11 cellular contexts compared by ENCODE assay signal in genomic region chr18:35974181-35974580, GRCh38.
DNase-seq lines count a peak whose midpoint lies in the region; ATAC-seq, FAIRE-seq and TF ChIP-seq lines count a peak whose summit lies in the region.
"Had no signal": no experiment of that assay in that cellular context is flagged by ENCODE, and none has a peak within 500 bp of the region (broad histone marks: within the 10 kb centered on the region; RNA-seq: fewer than 3 reads in every experiment).

No MANE protein-coding gene starts in this region.

- H3K9ac ChIP-seq in MM.1S (ENCODE audit: low read length), result no peak overlapping the region
- H3K9ac ChIP-seq in K562 (ENCODE audit: insufficient read depth in 1 of 2, low read depth in 2 of 2, low read length in 2 of 2), result no peak overlapping the region
- H3K9ac ChIP-seq in neural cell (ENCODE audit: low read length), result no peak overlapping the region

- H3K9me3 ChIP-seq in MM.1S (replicated peaks; ENCODE audit: insufficient read depth, low read length), result no peaks in the 10 kb centered on the region
- no peaks in the 10 kb centered on the region for H3K9me3 ChIP-seq in K562 (replicated peaks; ENCODE audit: control insufficient read depth, insufficient read depth, low read depth, low read length)
- no peaks in the 10 kb centered on the region for H3K9me3 ChIP-seq in neural cell (ENCODE audit: low read length)
- H3K9me3 ChIP-seq: gastrocnemius medialis had no signal

- TF ChIP-seq POLR2A in K562 (conservative IDR thresholded peaks at IDR 0.05), result no peak

- no peaks in the 10 kb centered on the region for H3K27me3 ChIP-seq in MM.1S (replicated peaks; ENCODE audit: insufficient read depth, low read length)
- no peaks in the 10 kb centered on the region for H3K27me3 ChIP-seq in K562 (ENCODE audit: control insufficient read depth in 2 of 2, insufficient read depth in 2 of 2, low read length in 2 of 2)
- H3K27me3 ChIP-seq in neural cell (ENCODE audit: insufficient read depth, low read depth, low read length), result no peaks in the 10 kb centered on the region
- H3K27me3 ChIP-seq: gastrocnemius medialis had no signal

- peaks cover 44% of the 10 kb centered on the region for H3K36me3 Mint-ChIP-seq in Calu3 (ENCODE audit: insufficient read depth, unreplicated experiment)

- peaks cover 12% of the 10 kb centered on the region for H3K4me1 Mint-ChIP-seq in Calu3 (ENCODE audit: low read depth, unreplicated experiment)

- H3K27ac Mint-ChIP-seq in Calu3 (ENCODE audit: unreplicated experiment), result peak overlapping the region; percentile 17

- intact Hi-C loops in Calu3 (cut with micrococcal nuclease; ENCODE audit: unreplicated experiment) (no loop called here), K562 (cut with micrococcal nuclease) (no loop called here)

- in situ Hi-C loops in K562 (cut with MboI), result no loop called here

- H3K4me1 ChIP-seq in MM.1S (ENCODE audit: low read length) (peaks cover 15% of the 10 kb centered on the region), K562 (replicated peaks in 1 of 2; ENCODE audit: control insufficient read depth in 2 of 2, insufficient read depth in 2 of 2, low read length in 2 of 2) (peaks cover 11 to 13% of the 10 kb centered on the region in 2 experiments; a peak in 2 of 5 replicates)

- H3K9me2 ChIP-seq in MM.1S (replicated peaks; ENCODE audit: insufficient read depth, low read length), result no peaks in the 10 kb centered on the region
- no peaks in the 10 kb centered on the region for H3K9me2 ChIP-seq in neural cell (ENCODE audit: insufficient read depth, low read length)

- H3K4me2 ChIP-seq in MM.1S (ENCODE audit: low read depth, low read length) (peak overlapping the region; percentile 71; the same call in 1 of the 2 replicates), K562 (ENCODE audit: insufficient read depth, low read length) (0 out of 2 replicates have a peak overlapping the region, but pooled peaks have one; percentile 91), neural cell (ENCODE audit: low read length) (no peak overlapping the region)

- H4K20me1 ChIP-seq in MM.1S (ENCODE audit: insufficient read depth, low read length) (no peaks in the 10 kb centered on the region), K562 (replicated peaks; ENCODE audit: control insufficient read depth, insufficient read depth, low read length) (no peaks in the 10 kb centered on the region), neural cell (ENCODE audit: insufficient read depth) (no peaks in the 10 kb centered on the region)

- no peaks in the 10 kb centered on the region for H3K9me1 ChIP-seq in K562 (ENCODE audit: control insufficient read depth, insufficient read depth, low read length)

- H3K36me3 ChIP-seq in MM.1S (replicated peaks; ENCODE audit: insufficient read depth, low read length) (peaks cover 12% of the 10 kb centered on the region; the same call in 1 of the 2 replicates), K562 (ENCODE audit: control insufficient read depth, insufficient read depth, low read length) (peaks cover 56% of the 10 kb centered on the region), neural cell (ENCODE audit: insufficient read depth, low read length) (peaks cover 14% of the 10 kb centered on the region)

- TF ChIP-seq EP300 in K562 (IDR thresholded peaks at IDR 0.05; ENCODE audit: low read length), result no peak
- no peak for TF ChIP-seq EP300 in neural cell (conservative IDR thresholded peaks at IDR 0.05; ENCODE audit: poor library complexity, severe bottlenecking)

- peaks cover 14% of the 10 kb centered on the region; the same call in 1 of the 2 replicates for H3F3A ChIP-seq in MM.1S (ENCODE audit: insufficient read depth, low read length)
- no peaks in the 10 kb centered on the region for H3F3A ChIP-seq in neural cell (ENCODE audit: insufficient read depth, low read length, poor library complexity, severe bottlenecking)

- H3K27me3 Mint-ChIP-seq in Calu3 (ENCODE audit: unreplicated experiment), result no peaks in the 10 kb centered on the region

- H3K4me3 Mint-ChIP-seq in Calu3 (ENCODE audit: low read depth, unreplicated experiment), result peak overlapping the region; percentile 87

- TF ChIP-seq CTCF in Calu3 (IDR thresholded peaks at IDR 0.05; ENCODE audit: unreplicated experiment) (no peak), MM.1S (IDR thresholded peaks at IDR 0.05; ENCODE audit: low read length) (no peak), K562 (IDR thresholded peaks at IDR 0.05 in 2 of 3, conservative IDR thresholded peaks at IDR 0.05 in 1 of 3; ENCODE audit: insufficient read depth in 2 of 3, low read depth in 1 of 3, low read length in 3 of 3) (no peak), neural cell (IDR thresholded peaks at IDR 0.05; ENCODE audit: poor library complexity, severe bottlenecking) (no peak)

- TF ChIP-seq RAD21 in K562 (CRISPR knock-in tag; conservative IDR thresholded peaks at IDR 0.05 in 1 of 2, IDR thresholded peaks at IDR 0.05 in 1 of 2), result no peak
- no peak for TF ChIP-seq RAD21 in neural cell (conservative IDR thresholded peaks at IDR 0.05)

- H3K79me2 ChIP-seq in MM.1S (ENCODE audit: low read length) (peaks cover 35% of the 10 kb centered on the region), K562 (ENCODE audit: control insufficient read depth, insufficient read depth, low read length) (peaks cover 28% of the 10 kb centered on the region), neural cell (replicated peaks; ENCODE audit: insufficient read depth, low read length) (peaks cover 21% of the 10 kb centered on the region)

- no peak for DNase-seq in Calu3
- DNase-seq in MM.1S, result no peak
- no peak for DNase-seq in K562 (ENCODE audit: extremely low read depth in 1 of 4, low spot score in 3 of 4)
- DNase-seq in activated CD4-positive, CD25-positive, alpha-beta regulatory T cell (lab: John Stamatoyannopoulos, UW), result no peak
- DNase-seq in HK-2 (ENCODE audit: unreplicated experiment), result no peak
- no peak for DNase-seq in HTR-8/SVneo (ENCODE audit: insufficient read length, low spot score)
- DNase-seq: gastrocnemius medialis, NCI-H748 treated with DMSO at 0.1 percent for 48 hours, T-helper 9 cell had no signal

- ATAC-seq in K562, result no peak
- ATAC-seq: gastrocnemius medialis had no signal

- H3K27ac ChIP-seq in MM.1S (ENCODE audit: low read length), result no peak overlapping the region
- H3K27ac ChIP-seq in K562 (ENCODE audit: extremely low read depth, low read depth, low read length), result no peak overlapping the region
- no peak overlapping the region for H3K27ac ChIP-seq in neural cell (ENCODE audit: low read length)

- H3K9me3 Mint-ChIP-seq in Calu3 (ENCODE audit: low read depth, unreplicated experiment), result no peaks in the 10 kb centered on the region

- BruUV-seq in Calu3 (replicated peaks; lab: Mats Ljungman, UMichigan), result no TSS peak
- no TSS peak for BruUV-seq in K562 (replicated peaks; lab: Mats Ljungman, UMichigan)

- FAIRE-seq in K562 (lab: Jason Lieb, UNC) (no peak), HTR-8/SVneo (lab: Jason Lieb, UNC) (no peak)
- FAIRE-seq: colon had no signal

- POLR2A ChIA-PET in K562 (lab: Yijun Ruan, JAX), result interaction anchor here (0.6 to 0.7 kb wide), 2 partner anchors 9 to 238 kb away, joined by 3 read pairs; no protein-coding TSS in a partner anchor

- WGBS in K562 (ENCODE audit: insufficient coverage, low coverage, missing lambda C conversion rate), result 61% methylated on average over 3 of the region's 3 CpGs

- H2AFZ ChIP-seq in MM.1S (ENCODE audit: low read length), result no peak overlapping the region
- H2AFZ ChIP-seq in K562 (ENCODE audit: low read depth, low read length), result no peak overlapping the region
- no peak overlapping the region for H2AFZ ChIP-seq in neural cell (ENCODE audit: low read depth, low read length)

- H3K4me3 ChIP-seq in MM.1S (ENCODE audit: low read length) (no peak overlapping the region), K562 (peak overlapping the region; percentile 87; the same call in 1 of the 2 replicates), neural cell (ENCODE audit: low read length) (peak overlapping the region; percentile 78)

- CTCF ChIA-PET in Calu3 (lab: Charles Lee), result no interaction called here
- CTCF ChIA-PET in K562 (lab: Yijun Ruan, JAX; ENCODE audit: low intra/inter-chr PET ratio), result no interaction called here

TF ChIP-seq in K562, 482 proteins besides CTCF, POLR2A, EP300 and RAD21 (continues in another document):
- TF ChIP-seq HDGF (IDR thresholded peaks at IDR 0.05), result no peak
- TF ChIP-seq HMGXB4 (CRISPR knock-in tag; IDR thresholded peaks at IDR 0.05), result no peak

TF ChIP-seq in neural cell, 6 proteins besides CTCF, POLR2A, EP300 and RAD21:
- no peak for TF ChIP-seq TAF1 (IDR thresholded peaks at IDR 0.05; ENCODE audit: low read depth)
- TF ChIP-seq SMC3 (conservative IDR thresholded peaks at IDR 0.05; ENCODE audit: poor library complexity), result no peak
- TF ChIP-seq POLR2AphosphoS5 (IDR thresholded peaks at IDR 0.05), result no peak
- TF ChIP-seq MXI1 (conservative IDR thresholded peaks at IDR 0.05; ENCODE audit: poor library complexity, severe bottlenecking), result no peak
- TF ChIP-seq EZH2 (IDR thresholded peaks at IDR 0.05; ENCODE audit: borderline replicate concordance, insufficient read depth, low read length, poor library complexity, severe bottlenecking), result no peak
- no peak for TF ChIP-seq REST (IDR thresholded peaks at IDR 0.05; ENCODE audit: borderline replicate concordance)
